ENCODE assay signal across 24 cellular contexts in genomic region chr20:62701161-62702007, GRCh38. TPM values are rescaled to one million over a fixed set of nuclear protein-coding genes. Genes with fewer than 3 reads are reported as not detected.
"Had no signal": no experiment of that assay in that cellular context is flagged by ENCODE, and none has a peak within 500 bp of the region (broad histone marks: within the 10 kb centered on the region; RNA-seq: fewer than 3 reads in every experiment).

No MANE protein-coding gene starts in this region.

- H3K27ac Mint-ChIP-seq: activated naive CD4-positive, alpha-beta T cell treated with anti-CD3 and anti-CD28 coated beads, Interleukin-2, amount 50 U/mL, for 72 hours; activated naive CD8-positive, alpha-beta T cell treated with anti-CD3 and anti-CD28 coated beads, Interleukin-2, amount 50 U/mL, for 24 hours; T-helper 1 cell treated with Interleukin-12 subunit alpha and Interleukin-12 subunit beta and Interleukin-4 antibody, amounts not matched to agents 30 μg/mL and 1 μg/mL, for 36 hours had no signal

- H3K27me3 Mint-ChIP-seq: activated naive CD8-positive, alpha-beta T cell treated with anti-CD3 and anti-CD28 coated beads, Interleukin-2, amount 50 U/mL, for 24 hours had no signal

- DNase-seq: activated CD4-positive, alpha-beta T cell treated with anti-CD3 and anti-CD28 coated beads for 4 hours; activated CD4-positive, alpha-beta T cell treated with anti-CD3 and anti-CD28 coated beads, Interleukin-2, amount 50 U/mL, for 4 hours; activated CD8-positive, alpha-beta memory T cell treated with anti-CD3 and anti-CD28 coated beads for 24 hours; activated effector memory CD4-positive, alpha-beta T cell treated with anti-CD3 and anti-CD28 coated beads, Interleukin-2, amount 50 U/mL, for 16 hours; activated naive CD4-positive, alpha-beta T cell treated with Interleukin-2 at 50 U/mL for 16 hours; activated naive CD8-positive, alpha-beta T cell treated with anti-CD3 and anti-CD28 coated beads, Interleukin-2, amount 50 U/mL, for 24 hours; activated T-cell treated with anti-CD3 and anti-CD28 coated beads, Interleukin-2, amount 50 U/mL, for 4 hours; amniotic stem cell; body of pancreas; NCI-H1092; NCI-H2029 treated with DMSO at 0.1 percent for 48 hours; NCI-H345; NCI-H510A; NCI-H526 treated with DMSO at 0.1 percent for 48 hours; NCI-H82; RPMI8226; SHP77 treated with DMSO at 0.1 percent for 48 hours had no signal

- H3K9me3 Mint-ChIP-seq: activated naive CD4-positive, alpha-beta T cell treated with anti-CD3 and anti-CD28 coated beads, Interleukin-2, amount 50 U/mL, for 72 hours; activated naive CD8-positive, alpha-beta T cell treated with anti-CD3 and anti-CD28 coated beads, Interleukin-2, amount 50 U/mL, for 24 hours; activated T-cell treated with anti-CD3 and anti-CD28 coated beads, Interleukin-2, amount 50 U/mL, for 4 hours; T-helper 1 cell treated with Interleukin-12 subunit alpha and Interleukin-12 subunit beta and Interleukin-4 antibody, amounts not matched to agents 30 μg/mL and 1 μg/mL, for 36 hours had no signal

- H3K4me3 ChIP-seq: ascending aorta, body of pancreas had no signal

- H3K27me3 ChIP-seq: ascending aorta, body of pancreas had no signal

- H3K9me3 ChIP-seq: ascending aorta, body of pancreas had no signal

- ATAC-seq: activated CD4-positive, CD25-positive, alpha-beta regulatory T cell treated with anti-CD3 and anti-CD28 coated beads, Interleukin-2, amount 50 U/mL, for 24 hours; activated naive CD4-positive, alpha-beta T cell treated with anti-CD3 and anti-CD28 coated beads, Interleukin-2, amount 50 U/mL, for 72 hours; activated naive CD8-positive, alpha-beta T cell treated with anti-CD3 and anti-CD28 coated beads, Interleukin-2, amount 50 U/mL, for 24 hours; activated T-cell treated with anti-CD3 and anti-CD28 coated beads, Interleukin-2, amount 50 U/mL, for 4 hours; body of pancreas had no signal

- H3K36me3 ChIP-seq: ascending aorta had no signal

- H3K4me3 Mint-ChIP-seq: activated naive CD8-positive, alpha-beta T cell treated with anti-CD3 and anti-CD28 coated beads, Interleukin-2, amount 50 U/mL, for 24 hours; activated T-cell treated with anti-CD3 and anti-CD28 coated beads, Interleukin-2, amount 50 U/mL, for 4 hours; T-helper 1 cell treated with Interleukin-12 subunit alpha and Interleukin-12 subunit beta and Interleukin-4 antibody, amounts not matched to agents 30 μg/mL and 1 μg/mL, for 36 hours had no signal

- H3K36me3 Mint-ChIP-seq: activated naive CD4-positive, alpha-beta T cell treated with anti-CD3 and anti-CD28 coated beads, Interleukin-2, amount 50 U/mL, for 72 hours had no signal

- H3K27ac ChIP-seq: ascending aorta, body of pancreas, KMS-11 had no signal

RNA-seq across cellular contexts. Expression of gene NTSR1, which starts 7.3 kb away (rescaled TPM):
- total RNA-seq: activated naive CD4-positive, alpha-beta T cell treated with anti-CD3 and anti-CD28 coated beads, Interleukin-2, amount 50 U/mL, for 72 hours; ascending aorta; body of pancreas; OCI-LY7; SK-MEL-5 had no signal
